ENCODE assay signal across 11 cellular contexts in genomic region chr14:103361868-103362267, GRCh38. TPM values are rescaled to one million over a fixed set of nuclear protein-coding genes. Genes with fewer than 3 reads are reported as not detected.
DNase-seq lines count a peak whose midpoint lies in the region; ATAC-seq, FAIRE-seq and TF ChIP-seq lines count a peak whose summit lies in the region.
"Had no signal": no experiment of that assay in that cellular context is flagged by ENCODE, and none has a peak within 500 bp of the region (broad histone marks: within the 10 kb centered on the region; RNA-seq: fewer than 3 reads in every experiment).

No MANE protein-coding gene starts in this region.

- peak overlapping the region; percentile 55 for H3K27ac Mint-ChIP-seq in activated naive CD8-positive, alpha-beta T cell treated with anti-CD3 and anti-CD28 coated beads, Interleukin-2, amount 50 U/mL, for 24 hours
- H3K27ac Mint-ChIP-seq: IgD-negative memory B cell had no signal

- ATAC-seq in activated naive CD8-positive, alpha-beta T cell treated with anti-CD3 and anti-CD28 coated beads, Interleukin-2, amount 50 U/mL, for 24 hours: peak; percentile 75
- ATAC-seq in GM21737 (IDR thresholded peaks at IDR 0.05; ENCODE audit: unreplicated experiment): no peak

- dilution Hi-C loops in keratinocyte (cut with MboI; ENCODE audit: extremely low pct_ligation_motif_present, low sequenced_read_pairs): no loop called here

- peaks cover 25% of the 10 kb centered on the region for H3K9me3 Mint-ChIP-seq in activated naive CD8-positive, alpha-beta T cell treated with anti-CD3 and anti-CD28 coated beads, Interleukin-2, amount 50 U/mL, for 24 hours

- DNase-seq in AG08396 (ENCODE audit: low spot score) (peak; percentile 75), HS-5 (ENCODE audit: low read depth) (peak; percentile 89), keratinocyte (ENCODE audit: low read depth, low spot score) (peak; percentile 88), NCI-H1105 treated with DMSO at 0.1 percent for 48 hours (lab: John Stamatoyannopoulos, UW) (no peak), NCI-H748 treated with DMSO at 0.1 percent for 48 hours (lab: John Stamatoyannopoulos, UW) (no peak), NCI-H2227 treated with DMSO at 0.1 percent for 48 hours (lab: John Stamatoyannopoulos, UW) (no peak)
- DNase-seq in activated naive CD8-positive, alpha-beta T cell treated with anti-CD3 and anti-CD28 coated beads, Interleukin-2, amount 50 U/mL, for 24 hours: peak; percentile 12
- DNase-seq: stimulated activated naive CD4-positive, alpha-beta T cell treated with Interleukin-2 at 50 U/mL for 16 hours had no signal

- H3K36me3 ChIP-seq in keratinocyte (ENCODE audit: control insufficient read depth in 2 of 2, extremely low read depth in 1 of 2, insufficient read depth in 2 of 2, low read length in 2 of 2): no peaks in the 10 kb centered on the region

- peaks cover 28% of the 10 kb centered on the region for H3K4me1 ChIP-seq in keratinocyte (ENCODE audit: control insufficient read depth, extremely low read depth, insufficient read depth, low read length)

- peak overlapping the region; percentile 37 for H3K9ac ChIP-seq in keratinocyte (ENCODE audit: control insufficient read depth, extremely low read depth, insufficient read depth, low read length)

- H3K4me3 Mint-ChIP-seq in activated naive CD8-positive, alpha-beta T cell treated with anti-CD3 and anti-CD28 coated beads, Interleukin-2, amount 50 U/mL, for 24 hours: no peak overlapping the region
- H3K4me3 Mint-ChIP-seq: IgD-negative memory B cell had no signal

- no peaks in the 10 kb centered on the region for H3K9me1 ChIP-seq in keratinocyte (ENCODE audit: control insufficient read depth, extremely low read depth, insufficient read depth, low read length)

- H4K20me1 ChIP-seq in keratinocyte (ENCODE audit: control insufficient read depth, extremely low read depth, insufficient read depth, low read length): no peaks in the 10 kb centered on the region

- no peak overlapping the region for H3K4me3 ChIP-seq in keratinocyte (ENCODE audit: control insufficient read depth in 2 of 3, extremely low read depth in 1 of 3, insufficient read depth in 2 of 3, low read depth in 1 of 3, low read length in 3 of 3)

- H2AFZ ChIP-seq in keratinocyte (ENCODE audit: control insufficient read depth, low read length): no peak overlapping the region

- H3K4me2 ChIP-seq in keratinocyte (ENCODE audit: control insufficient read depth, extremely low read depth, insufficient read depth, low read depth, low read length): peak overlapping the region; percentile 40

- no peaks in the 10 kb centered on the region for H3K79me2 ChIP-seq in keratinocyte (ENCODE audit: control insufficient read depth, insufficient read depth, low read length)

- H3K36me3 Mint-ChIP-seq in activated naive CD8-positive, alpha-beta T cell treated with anti-CD3 and anti-CD28 coated beads, Interleukin-2, amount 50 U/mL, for 24 hours (ENCODE audit: low read depth): peaks cover 10% of the 10 kb centered on the region

- peaks cover 10% of the 10 kb centered on the region for H3K27me3 Mint-ChIP-seq in activated naive CD8-positive, alpha-beta T cell treated with anti-CD3 and anti-CD28 coated beads, Interleukin-2, amount 50 U/mL, for 24 hours

- no peaks in the 10 kb centered on the region for H3K27me3 ChIP-seq in keratinocyte (ENCODE audit: control insufficient read depth, extremely low read depth, insufficient read depth, low read length)

- TF ChIP-seq CTCF in keratinocyte (optimal IDR thresholded peaks at IDR 0.05 in 1 of 3, IDR thresholded peaks at IDR 0.05 in 1 of 3, conservative IDR thresholded peaks at IDR 0.05 in 1 of 3; ENCODE audit: extremely low read depth in 1 of 3, insufficient read depth in 2 of 3, low read length in 3 of 3): no peak

- FAIRE-seq in keratinocyte (lab: Jason Lieb, UNC): peak; percentile 93
- FAIRE-seq: G401.6 had no signal

- peaks cover 5% of the 10 kb centered on the region for H3K4me1 Mint-ChIP-seq in activated naive CD8-positive, alpha-beta T cell treated with anti-CD3 and anti-CD28 coated beads, Interleukin-2, amount 50 U/mL, for 24 hours

- peak overlapping the region; percentile 62 for H3K27ac ChIP-seq in keratinocyte (ENCODE audit: control insufficient read depth, insufficient read depth, low read length)

- peaks cover 5% of the 10 kb centered on the region for H3K9me3 ChIP-seq in keratinocyte (ENCODE audit: control insufficient read depth, low read depth, low read length)

RNA-seq across cellular contexts. Expression of gene MARK3, which starts 23.3 kb away (rescaled TPM):
- polyA plus RNA-seq in keratinocyte: 104 to 133 TPM (median 109 TPM) in 3 replicates
- polyA plus RNA-seq in keratinocyte (2011; ENCODE audit: low read depth): 140 TPM
- 76.3 and 108 TPM in 2 replicates for polyA plus RNA-seq in keratinocyte (2011; cell fraction: cytosol; rRNA removed)
- polyA plus RNA-seq in keratinocyte (2011; cell fraction: nucleus; rRNA removed): 222 and 234 TPM in 2 replicates
- 75.5 and 77.8 TPM in 2 replicates for polyA plus RNA-seq in keratinocyte (2012; ENCODE audit: low replicate concordance)
- polyA minus RNA-seq in keratinocyte: 33.2 to 176 TPM (median 102 TPM) in 3 replicates
- polyA minus RNA-seq in keratinocyte (2011; cell fraction: cytosol; rRNA and poly(A)+ RNA removed): 114 TPM
- 100 and 181 TPM in 2 replicates for polyA minus RNA-seq in keratinocyte (2011; cell fraction: nucleus; rRNA and poly(A)+ RNA removed)

RNA-seq across cellular contexts. Expression of gene EIF5, which starts 27.8 kb away (rescaled TPM):
- polyA plus RNA-seq in keratinocyte: 139 to 283 TPM (median 221 TPM) in 3 replicates
- 273 TPM for polyA plus RNA-seq in keratinocyte (2011; ENCODE audit: low read depth)
- polyA plus RNA-seq in keratinocyte (2011; cell fraction: cytosol; rRNA removed): 115 and 191 TPM in 2 replicates
- polyA plus RNA-seq in keratinocyte (2011; cell fraction: nucleus; rRNA removed): 159 and 203 TPM in 2 replicates
- 132 and 196 TPM in 2 replicates for polyA plus RNA-seq in keratinocyte (2012; ENCODE audit: low replicate concordance)
- polyA minus RNA-seq in keratinocyte: 54.1 to 141 TPM (median 61.6 TPM) in 3 replicates
- 65.4 TPM for polyA minus RNA-seq in keratinocyte (2011; cell fraction: cytosol; rRNA and poly(A)+ RNA removed)
- polyA minus RNA-seq in keratinocyte (2011; cell fraction: nucleus; rRNA and poly(A)+ RNA removed): 58.7 and 107 TPM in 2 replicates

Comparison
In these comparisons a context has a peak if more than half of its experiments do, and no peak if none do; other contexts are left out.
1. DNase-seq: peak in AG08396 (single experiment), HS-5 (single experiment), activated naive CD8-positive, alpha-beta T cell treated with anti-CD3 and anti-CD28 coated beads, Interleukin-2, amount 50 U/mL, for 24 hours (single experiment) and keratinocyte (single experiment); none in NCI-H1105 treated with DMSO at 0.1 percent for 48 hours (single experiment), NCI-H748 treated with DMSO at 0.1 percent for 48 hours (single experiment) and NCI-H2227 treated with DMSO at 0.1 percent for 48 hours (single experiment).